In genomic region chr19:13166151-13166550, GRCh38 we compare ENCODE assay signal across 6 cellular contexts. TPM values are rescaled to one million over a fixed set of nuclear protein-coding genes. Genes with fewer than 3 reads are reported as not detected.
DNase-seq lines count a peak whose midpoint lies in the region; ATAC-seq and TF ChIP-seq lines count a peak whose summit lies in the region.
"Not testable (repeated sequence)": the region's sequence is repeated elsewhere in the genome, so short reads cannot be mapped to it uniquely, and the experiment has no call there.

No MANE protein-coding gene starts in this region.

- not testable (repeated sequence) for H3K36me3 Mint-ChIP-seq in H9 (ENCODE audit: insufficient read depth in 1 of 3, low read depth in 3 of 3); T-helper 17 cell (ENCODE audit: low read depth); immature natural killer cell; osteocyte (ENCODE audit: unreplicated experiment)

- ATAC-seq in T-helper 17 cell, upper lobe of right lung: not testable (repeated sequence)

- not testable (repeated sequence) for H3K9me3 ChIP-seq in H9 (ENCODE audit: control insufficient read depth, low read depth, low read length); T-helper 17 cell (ENCODE audit: control insufficient read depth, low read length, poor library complexity, severe bottlenecking); ascending aorta; upper lobe of right lung

- H3K4me2 ChIP-seq in H9 (ENCODE audit: insufficient read depth, insufficient read length, low read length) = not testable (repeated sequence)

- not testable (repeated sequence) for H3K14ac ChIP-seq in H9 (ENCODE audit: insufficient read depth, low read length)

- H4K8ac ChIP-seq in H9 (replicated peaks; ENCODE audit: insufficient read length, low read depth, low read length) = not testable (repeated sequence)

- not testable (repeated sequence) for H2BK12ac ChIP-seq in H9 (ENCODE audit: insufficient read length, low read depth, low read length)

- TF ChIP-seq CTCF in H9 (conservative IDR thresholded peaks at IDR 0.05); ascending aorta (IDR thresholded peaks at IDR 0.05); osteocyte (IDR thresholded peaks at IDR 0.05); upper lobe of right lung (IDR thresholded peaks at IDR 0.05): not testable (repeated sequence)

- DNase-seq in H9; T-helper 17 cell; ascending aorta (ENCODE audit: low spot score in 2 of 2); immature natural killer cell; osteocyte (ENCODE audit: extremely low spot score, unreplicated experiment); upper lobe of right lung: not testable (repeated sequence)

- H4K91ac ChIP-seq in H9 (ENCODE audit: insufficient read length, low read depth, low read length) = not testable (repeated sequence)

- not testable (repeated sequence) for H2AFZ ChIP-seq in H9 (ENCODE audit: low read length)

- not testable (repeated sequence) for H3K18ac ChIP-seq in H9 (ENCODE audit: insufficient read length, low read depth, low read length)

- H2BK120ac ChIP-seq in H9 (ENCODE audit: low read depth, low read length, poor library complexity, severe bottlenecking) = not testable (repeated sequence)

- H3K27me3 ChIP-seq in H9 (ENCODE audit: insufficient read depth, low read length); ascending aorta; upper lobe of right lung: not testable (repeated sequence)

- H3K4me1 ChIP-seq in H9 (ENCODE audit: insufficient read depth, low read length) = not testable (repeated sequence)
- H3K4me1 ChIP-seq in ascending aorta (peaks cover 11 to 44% of the 10 kb centered on the region in 2 donors), upper lobe of right lung (peaks cover 68% of the 10 kb centered on the region)

- H3K23ac ChIP-seq in H9 (ENCODE audit: insufficient read length, low read depth, low read length) = not testable (repeated sequence)

- peaks cover 15% of the 10 kb centered on the region for H3K23me2 ChIP-seq in H9 (ENCODE audit: insufficient read length, low read depth, low read length, poor library complexity, severe bottlenecking)

- not testable (repeated sequence) for H3K9me3 Mint-ChIP-seq in H9; immature natural killer cell; osteocyte (ENCODE audit: unreplicated experiment)

- not testable (repeated sequence) for H3K9ac ChIP-seq in H9 (ENCODE audit: extremely low read depth, insufficient read length, low read length)

- H3K79me1 ChIP-seq in H9 (ENCODE audit: insufficient read depth, low read depth, low read length, poor library complexity, severe bottlenecking) = not testable (repeated sequence)

- WGBS in H9 (ENCODE audit: extremely low coverage, insufficient read length, low lambda C conversion rate) = no CpG with 5 or more reads among the region's 3 CpGs

- H3T11ph ChIP-seq in H9 (ENCODE audit: low read length) = not testable (repeated sequence)

- H3K4me1 Mint-ChIP-seq in H9 (peaks cover 41 to 49% of the 10 kb centered on the region in 2 experiments), T-helper 17 cell (peaks cover 45% of the 10 kb centered on the region), immature natural killer cell (peaks cover 83 to 88% of the 10 kb centered on the region in 2 donors), osteocyte (ENCODE audit: unreplicated experiment) (peaks cover 70% of the 10 kb centered on the region)

- H2BK20ac ChIP-seq in H9 (ENCODE audit: low read depth, low read length, poor library complexity, severe bottlenecking) = not testable (repeated sequence)

- intact Hi-C loops in ascending aorta (cut with DNase I); upper lobe of right lung (cut with DNase I): not testable (repeated sequence)

- not testable (repeated sequence) for H4K20me1 ChIP-seq in H9 (ENCODE audit: control insufficient read depth, insufficient read depth, insufficient read length)

- H3K27ac ChIP-seq in H9 (ENCODE audit: insufficient read length, low read depth, low read length) = not testable (repeated sequence)
- peak overlapping the region; percentile 95 to 96 for H3K27ac ChIP-seq in ascending aorta
- H3K27ac ChIP-seq in upper lobe of right lung = peak overlapping the region; percentile 96

- not testable (repeated sequence) for H3K27me3 Mint-ChIP-seq in H9 (ENCODE audit: low read depth); T-helper 17 cell; immature natural killer cell (ENCODE audit: low read depth in 3 of 3); osteocyte (ENCODE audit: unreplicated experiment)

- not testable (repeated sequence) for H3K56ac ChIP-seq in H9 (ENCODE audit: insufficient read length, low read depth, low read length)

- not testable (repeated sequence) for H3K4ac ChIP-seq in H9 (ENCODE audit: low read depth, low read length)

- not testable (repeated sequence) for H2BK15ac ChIP-seq in H9 (ENCODE audit: low read depth, low read length)

- peak overlapping the region in 2 of 3 experiments; percentile 100; a peak in 3 of 7 replicates for H3K27ac Mint-ChIP-seq in H9
- peak overlapping the region; percentile 97 for H3K27ac Mint-ChIP-seq in T-helper 17 cell
- H3K27ac Mint-ChIP-seq in immature natural killer cell = peak overlapping the region; percentile 94 to 99 (median 98)
- H3K27ac Mint-ChIP-seq in osteocyte (ENCODE audit: unreplicated experiment) = peak overlapping the region; percentile 94

- not testable (repeated sequence) for H3K36me3 ChIP-seq in ascending aorta, upper lobe of right lung

- not testable (repeated sequence) for H2BK5ac ChIP-seq in H9 (ENCODE audit: insufficient read length, low read length)

- not testable (repeated sequence) for H2AK5ac ChIP-seq in H9 (ENCODE audit: insufficient read length, low read length)

- peak overlapping the region in 1 of 2 experiments; percentile 46; a peak in 2 of 5 replicates for H3K4me3 Mint-ChIP-seq in H9
- not testable (repeated sequence) for H3K4me3 Mint-ChIP-seq in T-helper 17 cell; osteocyte (ENCODE audit: unreplicated experiment)
- H3K4me3 Mint-ChIP-seq in immature natural killer cell = peak overlapping the region in 3 of 5 donors; percentile 23 to 89 (median 36)

- not testable (repeated sequence) for H3K79me2 ChIP-seq in H9 (ENCODE audit: insufficient read depth, low read length)

- not testable (repeated sequence) for H4K5ac ChIP-seq in H9 (ENCODE audit: insufficient read length, low read depth, low read length)

- H3K4me3 ChIP-seq in ascending aorta, upper lobe of right lung: not testable (repeated sequence)

RNA-seq across cellular contexts. Expression of gene IER2, which starts 15.9 kb away (rescaled TPM):
- 160 and 165 TPM in 2 replicates for total RNA-seq in H9 (2021)
- total RNA-seq in T-helper 17 cell = 100 to 1,000 TPM; 376 to 523 TPM
- total RNA-seq in ascending aorta = 907 TPM
- 100 to 1,000 TPM; 395 to 487 (median 487) TPM for polyA plus RNA-seq in immature natural killer cell
- total RNA-seq in osteocyte = 109 and 148 TPM in 2 replicates
- total RNA-seq in upper lobe of right lung = 104 TPM

RNA-seq across cellular contexts. Expression of gene STX10, which starts 16.0 kb away (rescaled TPM):
- total RNA-seq in H9 (2021) (39.4 and 40.5 TPM in 2 replicates), T-helper 17 cell (10 to 100 TPM; 33.5 TPM), ascending aorta (31.6 TPM), osteocyte (48.5 and 50.5 TPM in 2 replicates), upper lobe of right lung (65.4 TPM)
- 10 to 100 TPM; 56.8 to 92.5 (median 66.0) TPM for polyA plus RNA-seq in immature natural killer cell

RNA-seq across cellular contexts. Expression of gene NACC1, which starts 48.1 kb away (rescaled TPM):
- total RNA-seq in H9 (2021) (198 and 210 TPM in 2 replicates), T-helper 17 cell (10 to 100 TPM; 23.1 to 26.4 TPM), ascending aorta (35.5 TPM), osteocyte (40.4 and 45.1 TPM in 2 replicates), upper lobe of right lung (39.8 TPM)
- 1 to 10 TPM in 2 of 3 donors, not detected in 1; 1.2 to 2.8 TPM for polyA plus RNA-seq in immature natural killer cell

RNA-seq across cellular contexts. Expression of gene TRMT1, which starts 49.6 kb away (rescaled TPM):
- 92.8 and 95.7 TPM in 2 replicates for total RNA-seq in H9 (2021)
- total RNA-seq in T-helper 17 cell = 10 to 100 TPM; 60.3 to 72.3 TPM
- total RNA-seq in ascending aorta = 17.3 TPM
- 10 to 100 TPM; 13.2 to 16.5 (median 16.3) TPM for polyA plus RNA-seq in immature natural killer cell
- total RNA-seq in osteocyte = 37.4 and 43.1 TPM in 2 replicates
- 33.7 TPM for total RNA-seq in upper lobe of right lung
